8 cellular contexts compared by ENCODE assay signal in the genomic region with DNA sequence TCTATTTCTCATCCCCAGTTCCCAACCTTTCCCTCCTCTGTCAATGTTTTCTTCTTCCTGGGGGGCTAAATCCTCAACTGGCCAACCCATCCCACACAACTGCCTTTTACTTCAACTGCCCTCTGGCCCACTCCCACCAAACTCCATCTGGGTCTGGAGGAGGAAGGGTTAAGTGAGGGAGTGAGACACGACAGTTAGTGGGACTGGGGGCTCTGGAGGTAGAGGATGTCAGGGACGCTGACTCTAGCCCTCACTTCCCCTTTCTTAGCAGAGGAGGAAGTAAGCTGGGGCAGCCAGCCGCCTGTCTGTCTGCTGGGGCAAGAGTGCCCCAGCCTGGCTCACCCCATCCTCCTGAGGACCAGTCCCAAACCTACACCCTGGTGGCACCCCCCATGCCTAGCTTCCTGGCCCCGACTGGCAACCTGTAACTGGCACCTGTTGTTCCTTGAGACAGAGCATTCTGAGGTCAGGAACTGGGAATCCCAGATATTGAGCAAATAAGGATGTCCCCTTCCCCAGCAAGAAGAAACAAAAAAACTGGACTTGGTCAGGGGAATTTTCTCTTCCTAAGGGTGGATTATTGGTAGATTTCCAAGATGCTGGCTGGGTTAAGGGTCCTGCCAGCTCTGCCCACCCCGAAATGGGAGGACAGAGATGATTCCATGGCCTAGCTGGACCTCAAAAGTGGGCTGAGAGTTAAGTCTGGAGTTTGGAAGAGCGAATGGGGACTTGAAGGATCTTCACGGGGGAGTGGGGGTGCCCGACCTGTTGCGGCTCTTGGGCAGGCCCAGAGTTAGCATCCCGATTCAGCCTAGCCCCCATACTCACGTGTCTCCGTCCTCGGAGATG. TPM values are rescaled to one million over a fixed set of nuclear protein-coding genes. Genes with fewer than 3 reads are reported as not detected.
DNase-seq lines count a peak whose midpoint lies in the region; ATAC-seq and TF ChIP-seq lines count a peak whose summit lies in the region.

No MANE protein-coding gene starts in this region.

- H4K8ac ChIP-seq in mesenchymal stem cell (ENCODE audit: low read length) = no peak overlapping the region

- peak; percentile 20 for ATAC-seq in HG02623 (IDR thresholded peaks at IDR 0.05; ENCODE audit: unreplicated experiment)

- peaks cover 16 to 23% of the 10 kb centered on the region in 2 experiments for H3K36me3 ChIP-seq in mesenchymal stem cell (ENCODE audit: control insufficient read depth in 1 of 2, insufficient read depth in 2 of 2, low read depth in 1 of 2, low read length in 2 of 2)
- peaks cover 0 to 4% (median 0%) of the 10 kb centered on the region in 4 donors for H3K36me3 ChIP-seq in transverse colon

- TF ChIP-seq CTCF in GM12865 (IDR thresholded peaks at IDR 0.05; ENCODE audit: insufficient read depth, low read depth, low read length, missing control alignments) = no peak
- no peak for TF ChIP-seq CTCF in choroid plexus epithelial cell (conservative IDR thresholded peaks at IDR 0.05; ENCODE audit: low read depth, low read length)
- no peak for TF ChIP-seq CTCF in transverse colon (IDR thresholded peaks at IDR 0.05)

- peak overlapping the region in 1 of 2 experiments; percentile 95 for H3K23ac ChIP-seq in mesenchymal stem cell (ENCODE audit: low read length in 2 of 2)

- H3K9me3 ChIP-seq in mesenchymal stem cell (ENCODE audit: control insufficient read depth, low read length) (no peaks in the 10 kb centered on the region), transverse colon (no peaks in the 10 kb centered on the region)

- no peak overlapping the region for H2BK120ac ChIP-seq in mesenchymal stem cell (ENCODE audit: low read depth, low read length)

- peaks cover 24% of the 10 kb centered on the region for H3K79me1 ChIP-seq in mesenchymal stem cell (replicated peaks; ENCODE audit: low read length, poor library complexity, severe bottlenecking)

- peak overlapping the region; percentile 42 for H2AFZ ChIP-seq in mesenchymal stem cell (ENCODE audit: low read depth, low read length)

- H2BK12ac ChIP-seq in mesenchymal stem cell (ENCODE audit: low read length in 2 of 2) = no peak overlapping the region

- H3K14ac ChIP-seq in mesenchymal stem cell (ENCODE audit: low read length in 2 of 2) = peak overlapping the region in 1 of 2 experiments; percentile 81

- H3K4me1 ChIP-seq in mesenchymal stem cell (ENCODE audit: control insufficient read depth, insufficient read depth, low read depth, low read length) (peaks cover 33% of the 10 kb centered on the region), transverse colon (peaks cover 16 to 36% (median 26%) of the 10 kb centered on the region in 4 donors)

- in situ Hi-C loops in transverse colon (cut with MboI; ENCODE audit: low pct_ligation_motif_present in 1 of 4, low pct_unique_long_range_greater_than_20kb in 1 of 4, low sequenced_read_pairs in 3 of 4) = loop anchor here in 1 of 4 donors (10.0 kb wide), 1 partner anchor 70 kb away; no protein-coding TSS in a partner anchor

- DNase-seq in GM12865 (ENCODE audit: low read depth) = peak; percentile 85
- peak; percentile 49 for DNase-seq in SIG-M5 (lab: John Stamatoyannopoulos, UW)
- no peak for DNase-seq in choroid plexus epithelial cell (ENCODE audit: low read depth)
- DNase-seq in mesenchymal stem cell = peak; percentile 77
- peak; percentile 72 for DNase-seq in transverse colon
- DNase-seq in NK-92 (lab: John Stamatoyannopoulos, UW; ENCODE audit: unreplicated experiment) = no peak
- DNase-seq in DMS153 treated with DMSO at 0.1 percent for 48 hours (lab: John Stamatoyannopoulos, UW; ENCODE audit: unreplicated experiment) = no peak

- H2BK5ac ChIP-seq in mesenchymal stem cell (ENCODE audit: low read depth, low read length, poor library complexity, severe bottlenecking) = no peak overlapping the region

- H3K4me3 ChIP-seq in GM12865 (ENCODE audit: low read depth, low read length) = peak overlapping the region; percentile 95
- H3K4me3 ChIP-seq in choroid plexus epithelial cell (ENCODE audit: low read depth, low read length) = peak overlapping the region; percentile 75
- peak overlapping the region; percentile 78 to 92 for H3K4me3 ChIP-seq in mesenchymal stem cell (ENCODE audit: insufficient read depth in 1 of 2, low read depth in 1 of 2, low read length in 2 of 2)
- peak overlapping the region; percentile 36 to 81 (median 76) for H3K4me3 ChIP-seq in transverse colon

- H3K27ac ChIP-seq in mesenchymal stem cell (ENCODE audit: low read length, poor library complexity, severe bottlenecking) (peak overlapping the region; percentile 47), transverse colon (peak overlapping the region; percentile 80 to 90 (median 86))

- peak overlapping the region; percentile 87 for H2BK15ac ChIP-seq in mesenchymal stem cell (ENCODE audit: low read depth, poor library complexity, severe bottlenecking)

- H2AK5ac ChIP-seq in mesenchymal stem cell (ENCODE audit: low read length, severe bottlenecking) = no peak overlapping the region

- peak overlapping the region; percentile 70 for H4K91ac ChIP-seq in mesenchymal stem cell (ENCODE audit: low read length)

- TF ChIP-seq POLR2A in transverse colon (IDR thresholded peaks at IDR 0.05) = no peak

- peak overlapping the region; percentile 92 for H3K9ac ChIP-seq in mesenchymal stem cell (ENCODE audit: low read length)

- peak overlapping the region; percentile 95 for H3K4me2 ChIP-seq in mesenchymal stem cell (ENCODE audit: low read length, poor library complexity, severe bottlenecking)

- TF ChIP-seq EP300 in transverse colon (IDR thresholded peaks at IDR 0.05; ENCODE audit: low read depth) = no peak

- H3K4ac ChIP-seq in mesenchymal stem cell (ENCODE audit: low read depth in 1 of 2, low read length in 2 of 2) = no peak overlapping the region

- intact Hi-C loops in transverse colon (cut with DNase I; ENCODE audit: low total_unique reads) = no loop called here

- 11% methylated on average over 10 of the region's 13 CpGs for WGBS in mesenchymal stem cell
- 0 to 4% methylated on average over 2 to 13 of the region's 13 CpGs for WGBS in transverse colon (ENCODE audit: low coverage in 1 of 2), 2 donors

- peak overlapping the region; percentile 56 to 68 for H3K18ac ChIP-seq in mesenchymal stem cell (ENCODE audit: low read depth in 1 of 2, low read length in 2 of 2)

- H3K27me3 ChIP-seq in mesenchymal stem cell (ENCODE audit: control insufficient read depth in 1 of 2, insufficient read depth in 1 of 2, low read length in 2 of 2) = peaks cover 14 to 22% of the 10 kb centered on the region in 2 experiments
- H3K27me3 ChIP-seq in transverse colon = peaks cover 13% of the 10 kb centered on the region

RNA-seq across cellular contexts. Expression of gene NFKBIE, which starts 1.0 kb away (rescaled TPM):
- polyA plus RNA-seq in mesenchymal stem cell (2013, experiment 1 of 2) = 4.9 TPM
- 4.8 TPM for polyA plus RNA-seq in mesenchymal stem cell (2013, experiment 2 of 2)
- 10 to 100 TPM in 3 of 4 donors, 1 to 10 TPM in 1; 2.6 to 67.3 (median 19.0) TPM for total RNA-seq in transverse colon

RNA-seq across cellular contexts. Expression of gene TMEM151B, which starts 5.9 kb away (rescaled TPM):
- polyA plus RNA-seq in mesenchymal stem cell (2013, experiment 1 of 2) = not detected
- not detected for polyA plus RNA-seq in mesenchymal stem cell (2013, experiment 2 of 2)
- 1 to 10 TPM in 2 of 4 donors, under 1 TPM in 2; 0.14 to 3.8 (median 1.7) TPM for total RNA-seq in transverse colon

RNA-seq across cellular contexts. Expression of gene SLC35B2, which starts 7.0 kb away (rescaled TPM):
- polyA plus RNA-seq in mesenchymal stem cell (2013, experiment 1 of 2) = 80.8 TPM
- 81.8 TPM for polyA plus RNA-seq in mesenchymal stem cell (2013, experiment 2 of 2)
- total RNA-seq in transverse colon = 10 to 100 TPM in 3 of 4 donors, 1 to 10 TPM in 1; 9.0 to 36.4 (median 22.5) TPM

RNA-seq across cellular contexts. Expression of gene HSP90AB1, which starts 17.5 kb away (rescaled TPM):
- polyA plus RNA-seq in mesenchymal stem cell (2013, experiment 1 of 2) = 545 TPM
- polyA plus RNA-seq in mesenchymal stem cell (2013, experiment 2 of 2) = 525 TPM
- 100 to 1,000 TPM; 105 to 371 (median 242) TPM for total RNA-seq in transverse colon

RNA-seq across cellular contexts. Expression of gene SLC29A1, which starts 41.0 kb away (rescaled TPM):
- polyA plus RNA-seq in mesenchymal stem cell (2013, experiment 1 of 2) = 31.6 TPM
- 29.2 TPM for polyA plus RNA-seq in mesenchymal stem cell (2013, experiment 2 of 2)
- 10 to 100 TPM; 25.1 to 45.2 (median 35.6) TPM for total RNA-seq in transverse colon

Comparison
In these comparisons a context has a peak if more than half of its experiments do, and no peak if none do; other contexts are left out.
1. DNase-seq: peak in GM12865 (single experiment), SIG-M5 (single experiment), mesenchymal stem cell (single experiment) and transverse colon (single experiment); none in choroid plexus epithelial cell (single experiment), NK-92 (single experiment) and DMS153 treated with DMSO at 0.1 percent for 48 hours (single experiment).
2. Peak in every context shown above with its lines, with median percentiles within 50 percentile points of each other: H3K4me3 ChIP-seq.